In genomic region chr14:90645842-90646443, GRCh38 we compare ENCODE assay signal across 12 cellular contexts.
DNase-seq lines count a peak whose midpoint lies in the region; ATAC-seq and TF ChIP-seq lines count a peak whose summit lies in the region.
"Had no signal": no experiment of that assay in that cellular context is flagged by ENCODE, and none has a peak within 500 bp of the region (broad histone marks: within the 10 kb centered on the region; RNA-seq: fewer than 3 reads in every experiment).

No MANE protein-coding gene starts in this region.

- peak; percentile 54 for DNase-seq in H7
- peak; percentile 80 for DNase-seq in RWPE1 (ENCODE audit: low spot score)
- DNase-seq in fibroblast of the aortic adventitia (ENCODE audit: low read depth): peak; percentile 16
- peak; percentile 20 for DNase-seq in pulmonary artery endothelial cell (ENCODE audit: low read depth, low spot score)
- DNase-seq in GF-D8 (lab: John Stamatoyannopoulos, UW): no peak
- DNase-seq: activated CD4-positive, alpha-beta T cell treated with anti-CD3 and anti-CD28 coated beads, Interleukin-2, amount 10 ng/mL, durations not matched to agents 7 days and 5 days; activated naive CD8-positive, alpha-beta T cell treated with anti-CD3 and anti-CD28 coated beads, Interleukin-2, amount 10 ng/mL, durations not matched to agents 7 days and 5 days; stimulated activated CD4-positive, alpha-beta T cell treated with anti-CD3 and anti-CD28 coated beads, Interleukin-12 subunit alpha, Interleukin-12 subunit beta, amount 100 ng/mL, for 4 hours had no signal

- ATAC-seq in GM21786 (IDR thresholded peaks at IDR 0.05; ENCODE audit: unreplicated experiment) (no peak), GM21576 (IDR thresholded peaks at IDR 0.05; ENCODE audit: unreplicated experiment) (no peak), GM21367 (IDR thresholded peaks at IDR 0.05; ENCODE audit: unreplicated experiment) (no peak)
- ATAC-seq: Panc1 had no signal

- CTCF ChIA-PET in RWPE1 (lab: Yijun Ruan, JAX): interaction anchor here (0.6 kb wide), 1 partner anchor 36 kb away, joined by 3 read pairs; no protein-coding TSS in a partner anchor

- H3K27me3 ChIP-seq in H7 (ENCODE audit: control insufficient read depth, insufficient read depth, low read length): no peaks in the 10 kb centered on the region

- H3K27ac ChIP-seq in RWPE1: no peak overlapping the region

- H3K4me3 ChIP-seq in H7 (ENCODE audit: insufficient read depth, low read depth, low read length): no peak overlapping the region
- no peak overlapping the region for H3K4me3 ChIP-seq in fibroblast of the aortic adventitia (ENCODE audit: low read depth, low read length)

- POLR2A ChIA-PET in RWPE1 (lab: Yijun Ruan, JAX; ENCODE audit: low non-redundant PET): no interaction called here

- no peaks in the 10 kb centered on the region for H3K36me3 ChIP-seq in H7 (replicated peaks; ENCODE audit: control insufficient read depth, insufficient read depth, low read length)

- TF ChIP-seq CTCF in RWPE1 (conservative IDR thresholded peaks at IDR 0.05; ENCODE audit: low read depth): no peak
- TF ChIP-seq CTCF in fibroblast of the aortic adventitia (IDR thresholded peaks at IDR 0.05; ENCODE audit: insufficient read depth, low read length): no peak
